Comparison of ENCODE assay signal across 15 cellular contexts in genomic region chr4:136395212-136395722, GRCh38.
"Had no signal": no experiment of that assay in that cellular context is flagged by ENCODE, and none has a peak within 500 bp of the region (broad histone marks: within the 10 kb centered on the region; RNA-seq: fewer than 3 reads in every experiment).

No MANE protein-coding gene starts in this region.

- H3K9me3 ChIP-seq: esophagus muscularis mucosa, thyroid gland, uterus had no signal

- H3K4me3 Mint-ChIP-seq: activated naive CD8-positive, alpha-beta T cell treated with anti-CD3 and anti-CD28 coated beads for 36 hours; nephron; T-helper 17 cell had no signal

- H3K27me3 Mint-ChIP-seq: activated naive CD8-positive, alpha-beta T cell treated with anti-CD3 and anti-CD28 coated beads for 36 hours; T-helper 17 cell had no signal

- H3K27ac ChIP-seq: breast epithelium, esophagus muscularis mucosa, left ventricle myocardium inferior, thyroid gland, uterus had no signal

- DNase-seq: activated CD4-positive, CD25-positive, alpha-beta regulatory T cell; activated naive CD8-positive, alpha-beta T cell treated with anti-CD3 and anti-CD28 coated beads for 36 hours; glutamatergic neuron; left ventricle myocardium inferior; mesenchymal stem cell; stimulated activated CD4-positive, alpha-beta T cell treated with anti-CD3 and anti-CD28 coated beads, Interleukin-15, amount 100 ng/mL, for 24 hours; stimulated activated CD4-positive, alpha-beta T cell treated with anti-CD3 and anti-CD28 coated beads, Interleukin-4, amount 100 ng/mL, for 24 hours; uterus had no signal

- H3K4me3 ChIP-seq: breast epithelium, left ventricle myocardium inferior, thyroid gland, uterus had no signal

- H3K27me3 ChIP-seq: breast epithelium, esophagus muscularis mucosa, thyroid gland, uterus had no signal

- ATAC-seq: T-helper 17 cell had no signal

- H3K36me3 ChIP-seq: breast epithelium, esophagus muscularis mucosa, left ventricle myocardium inferior, thyroid gland, uterus had no signal

- H3K4me1 Mint-ChIP-seq: activated naive CD8-positive, alpha-beta T cell treated with anti-CD3 and anti-CD28 coated beads for 36 hours; nephron; T-helper 17 cell had no signal

- H3K4me1 ChIP-seq: breast epithelium, esophagus muscularis mucosa, left ventricle myocardium inferior, thyroid gland, uterus had no signal

- FAIRE-seq: islet of Langerhans, TTC549 had no signal

- H3K27ac Mint-ChIP-seq: activated naive CD8-positive, alpha-beta T cell treated with anti-CD3 and anti-CD28 coated beads for 36 hours; nephron; T-helper 17 cell had no signal

- H3K9me3 Mint-ChIP-seq: activated naive CD8-positive, alpha-beta T cell treated with anti-CD3 and anti-CD28 coated beads for 36 hours; nephron had no signal

- H3K36me3 Mint-ChIP-seq: activated naive CD8-positive, alpha-beta T cell treated with anti-CD3 and anti-CD28 coated beads for 36 hours had no signal
